ENCODE assay signal across 18 cellular contexts in the genomic region with DNA sequence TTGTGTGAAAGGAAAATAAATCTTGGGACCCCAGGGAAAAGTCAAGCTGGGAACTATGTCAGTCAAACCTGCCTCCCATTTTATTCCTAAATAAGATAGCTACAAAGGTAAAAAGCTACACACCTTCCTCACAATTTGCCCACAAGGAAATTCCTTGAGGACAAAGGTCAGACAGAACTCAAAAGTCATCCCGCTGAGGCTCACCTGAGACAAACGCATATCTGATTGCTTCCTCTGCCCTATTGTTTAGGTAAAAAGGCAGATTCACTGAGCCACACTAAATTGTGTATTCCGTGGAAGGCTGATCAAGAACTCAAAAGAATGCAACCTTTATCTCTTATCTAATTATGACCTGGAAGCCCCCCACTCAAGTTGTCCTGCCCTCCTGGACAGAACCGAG. TPM values are rescaled to one million over a fixed set of nuclear protein-coding genes. Genes with fewer than 3 reads are reported as not detected.
A peak's percentile ranks its signal among the peaks of the same experiment; 100 is the strongest.
DNase-seq lines count a peak whose midpoint lies in the region; ATAC-seq and TF ChIP-seq lines count a peak whose summit lies in the region.
"Had no signal": no experiment of that assay in that cellular context is flagged by ENCODE, and none has a peak within 500 bp of the region (broad histone marks: within the 10 kb centered on the region; RNA-seq: fewer than 3 reads in every experiment).

No MANE protein-coding gene starts in this region.

- H3K4me3 ChIP-seq in HUES6 (ENCODE audit: low read depth, low read length), result no peak overlapping the region
- peak overlapping the region in 1 of 4 donors; percentile 11 for H3K4me3 ChIP-seq in transverse colon
- H3K4me3 ChIP-seq: GM12878 had no signal

- intact Hi-C loops in left colon (cut with DNase I, micrococcal nuclease), result no loop called here
- intact Hi-C loops in transverse colon (cut with DNase I; ENCODE audit: low total_unique reads), result no loop called here

- no peaks in the 10 kb centered on the region for H3K36me3 ChIP-seq in HUES6 (ENCODE audit: control insufficient read depth, insufficient read depth, low read length)
- H3K36me3 ChIP-seq in transverse colon, result no peaks in the 10 kb centered on the region

- H3K27me3 ChIP-seq in HUES6 (ENCODE audit: control insufficient read depth, insufficient read depth, low read length) (no peaks in the 10 kb centered on the region), transverse colon (no peaks in the 10 kb centered on the region)

- TF ChIP-seq EP300 in transverse colon (IDR thresholded peaks at IDR 0.05; ENCODE audit: low read depth), result no peak

- peak overlapping the region; percentile 15; the same call in 1 of the 2 replicates for H3K27ac ChIP-seq in HUES6 (ENCODE audit: low read depth, low read length)
- H3K27ac ChIP-seq in transverse colon, result peak overlapping the region; percentile 78 to 85 (median 80)

- TF ChIP-seq POLR2A in transverse colon (IDR thresholded peaks at IDR 0.05), result no peak

- H3K4me1 Mint-ChIP-seq in WTC11, result peaks cover 32% of the 10 kb centered on the region
- H3K4me1 Mint-ChIP-seq: CD4-positive, CD25-positive, alpha-beta regulatory T cell had no signal

- H3K9me3 ChIP-seq in HUES6 (ENCODE audit: control insufficient read depth, insufficient read depth, low read depth, low read length) (no peaks in the 10 kb centered on the region), transverse colon (no peaks in the 10 kb centered on the region)

- peak; percentile 48 for ATAC-seq in WTC11
- ATAC-seq in left colon, result peak; percentile 70
- no peak for ATAC-seq in GM18870 (IDR thresholded peaks at IDR 0.05; ENCODE audit: unreplicated experiment)
- ATAC-seq: GM12878, HCT116 had no signal

- no peaks in the 10 kb centered on the region for H3K36me3 Mint-ChIP-seq in WTC11
- H3K36me3 Mint-ChIP-seq: CD4-positive, CD25-positive, alpha-beta regulatory T cell had no signal

- no peak overlapping the region for H3K27ac Mint-ChIP-seq in WTC11
- H3K27ac Mint-ChIP-seq: CD4-positive, CD25-positive, alpha-beta regulatory T cell had no signal

- H3K27me3 Mint-ChIP-seq in WTC11 (ENCODE audit: low read depth), result no peaks in the 10 kb centered on the region; the same call in 1 of the 2 replicates

- DNase-seq in WTC11 (ENCODE audit: low spot score), result no peak
- DNase-seq in left colon, result no peak
- DNase-seq in transverse colon, result peak; percentile 25
- no peak for DNase-seq in activated CD8-positive, alpha-beta memory T cell treated with anti-CD3 and anti-CD28 coated beads, Interleukin-2, amount 50 U/mL, for 48 hours
- DNase-seq in NCI-H2171 (lab: John Stamatoyannopoulos, UW), result no peak
- DNase-seq: CD4-positive, CD25-positive, alpha-beta regulatory T cell; DMS79; GOT3; NCI-H1092; NCI-H1436 treated with DMSO at 0.1 percent for 48 hours; NCI-H2081; NCI-H524 treated with DMSO at 0.1 percent for 48 hours; NCI-H82; Right ventricle myocardium superior had no signal

- H3K9me3 Mint-ChIP-seq in WTC11, result peaks cover 6% of the 10 kb centered on the region
- H3K9me3 Mint-ChIP-seq: CD4-positive, CD25-positive, alpha-beta regulatory T cell had no signal

- in situ Hi-C loops in transverse colon (cut with MboI; ENCODE audit: low pct_ligation_motif_present in 1 of 4, low pct_unique_long_range_greater_than_20kb in 1 of 4, low sequenced_read_pairs in 3 of 4), result no loop called here

- no peak overlapping the region for H3K4me3 Mint-ChIP-seq in WTC11
- H3K4me3 Mint-ChIP-seq: CD4-positive, CD25-positive, alpha-beta regulatory T cell had no signal

- peaks cover 21% of the 10 kb centered on the region for H3K4me1 ChIP-seq in HUES6 (ENCODE audit: control insufficient read depth, insufficient read depth, low read length)
- peaks cover 0 to 30% (median 21%) of the 10 kb centered on the region in 4 donors for H3K4me1 ChIP-seq in transverse colon

- WGBS in transverse colon (ENCODE audit: low coverage in 1 of 2), 2 donors, result 31 to 50% methylated on average over 3 to 4 of the region's 4 CpGs

- H3K9ac ChIP-seq in HUES6 (ENCODE audit: low read length), result peak overlapping the region; percentile 30

- POLR2A ChIA-PET in WTC11 (lab: Charles Lee), result no interaction called here

- TF ChIP-seq CTCF in WTC11 (IDR thresholded peaks at IDR 0.05) (no peak), transverse colon (IDR thresholded peaks at IDR 0.05) (no peak)

- CTCF ChIA-PET in WTC11 (lab: Charles Lee), result interaction anchor here (0.6 to 1.0 kb wide), 3 partner anchors 19 to 168 kb away, joined by 3 to 4 read pairs (median 4); no protein-coding TSS in a partner anchor

TF ChIP-seq in WTC11, 78 proteins besides CTCF, POLR2A, EP300 and RAD21:
- no peak for TF ChIP-seq RELA (CRISPR knock-in tag; IDR thresholded peaks at IDR 0.05; ENCODE audit: borderline replicate concordance)
- TF ChIP-seq, protein P1, sequence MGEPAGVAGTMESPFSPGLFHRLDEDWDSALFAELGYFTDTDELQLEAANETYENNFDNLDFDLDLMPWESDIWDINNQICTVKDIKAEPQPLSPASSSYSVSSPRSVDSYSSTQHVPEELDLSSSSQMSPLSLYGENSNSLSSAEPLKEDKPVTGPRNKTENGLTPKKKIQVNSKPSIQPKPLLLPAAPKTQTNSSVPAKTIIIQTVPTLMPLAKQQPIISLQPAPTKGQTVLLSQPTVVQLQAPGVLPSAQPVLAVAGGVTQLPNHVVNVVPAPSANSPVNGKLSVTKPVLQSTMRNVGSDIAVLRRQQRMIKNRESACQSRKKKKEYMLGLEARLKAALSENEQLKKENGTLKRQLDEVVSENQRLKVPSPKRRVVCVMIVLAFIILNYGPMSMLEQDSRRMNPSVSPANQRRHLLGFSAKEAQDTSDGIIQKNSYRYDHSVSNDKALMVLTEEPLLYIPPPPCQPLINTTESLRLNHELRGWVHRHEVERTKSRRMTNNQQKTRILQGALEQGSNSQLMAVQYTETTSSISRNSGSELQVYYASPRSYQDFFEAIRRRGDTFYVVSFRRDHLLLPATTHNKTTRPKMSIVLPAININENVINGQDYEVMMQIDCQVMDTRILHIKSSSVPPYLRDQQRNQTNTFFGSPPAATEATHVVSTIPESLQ (CRISPR knock-in tag; IDR thresholded peaks at IDR 0.05), result no peak
- TF ChIP-seq NFE2L1 (CRISPR knock-in tag; IDR thresholded peaks at IDR 0.05), result no peak
- no peak for TF ChIP-seq ZNF121 (CRISPR knock-in tag; IDR thresholded peaks at IDR 0.05)
- TF ChIP-seq, protein P2, sequence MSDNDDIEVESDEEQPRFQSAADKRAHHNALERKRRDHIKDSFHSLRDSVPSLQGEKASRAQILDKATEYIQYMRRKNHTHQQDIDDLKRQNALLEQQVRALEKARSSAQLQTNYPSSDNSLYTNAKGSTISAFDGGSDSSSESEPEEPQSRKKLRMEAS (CRISPR knock-in tag; IDR thresholded peaks at IDR 0.05), result no peak
- TF ChIP-seq ZNF219 (CRISPR knock-in tag; IDR thresholded peaks at IDR 0.05; ENCODE audit: borderline replicate concordance), result no peak

RNA-seq across cellular contexts. Expression of a gene that starts 58.7 kb away (rescaled TPM):
- total RNA-seq in WTC11 (2021) (7.4 to 8.7 TPM (median 7.9 TPM) in 3 replicates), left colon (10 to 100 TPM; 11.8 to 14.6 TPM), transverse colon (10 to 100 TPM; 16.1 to 40.0 (median 18.1) TPM)
